ENCODE assay signal across 1 cellular context in genomic region chr5:97628011-97628410, GRCh38.
TF ChIP-seq lines count a peak whose summit lies in the region.

No MANE protein-coding gene starts in this region.

TF ChIP-seq in IMR-90, 13 proteins besides CTCF, POLR2A, EP300 and RAD21:
- TF ChIP-seq RFX5 (IDR thresholded peaks at IDR 0.05; ENCODE audit: low read depth, low read length): no peak
- no peak for TF ChIP-seq BHLHE40 (IDR thresholded peaks at IDR 0.05; ENCODE audit: low read depth, low read length)
- no peak for TF ChIP-seq CHD1 (IDR thresholded peaks at IDR 0.05; ENCODE audit: low read depth, low read length)
- no peak for TF ChIP-seq MAFK (IDR thresholded peaks at IDR 0.05; ENCODE audit: low read depth, low read length)
- TF ChIP-seq RCOR1 (IDR thresholded peaks at IDR 0.05; ENCODE audit: insufficient replicate concordance, low read length): no peak
